Comparison of ENCODE assay signal across 28 cellular contexts in the genomic region with DNA sequence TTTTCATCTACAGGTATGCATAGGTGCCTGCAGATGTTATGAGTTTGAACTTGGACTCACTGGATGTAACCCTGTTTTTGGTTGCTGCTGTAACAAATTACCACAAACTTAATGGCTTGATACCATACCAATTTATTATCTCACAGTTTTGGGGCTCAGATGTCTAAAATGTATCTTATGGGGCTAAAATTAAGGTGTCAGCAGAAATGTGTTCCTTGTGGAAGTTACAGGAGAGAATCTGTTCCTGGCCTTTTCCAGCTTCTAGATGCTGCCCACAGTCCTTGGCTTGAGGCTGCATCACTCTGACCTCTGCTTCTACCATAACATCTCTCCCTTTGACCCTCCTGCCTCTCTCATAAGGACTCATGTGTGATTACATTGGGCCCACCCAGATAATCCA.
"Had no signal": no experiment of that assay in that cellular context is flagged by ENCODE, and none has a peak within 500 bp of the region (broad histone marks: within the 10 kb centered on the region; RNA-seq: fewer than 3 reads in every experiment).

No MANE protein-coding gene starts in this region.

- H3K36me3 ChIP-seq: neural progenitor cell, ovary, suprapubic skin, tibial artery, transverse colon, upper lobe of right lung, uterus had no signal

- DNase-seq: natural killer cell; occipital lobe; ovary; posterior cingulate gyrus; psoas muscle; right cardiac atrium; spleen; stimulated activated CD4-positive, alpha-beta T cell treated with anti-CD3 and anti-CD28 coated beads, Interleukin-12 subunit alpha, Interleukin-12 subunit beta, amount 100 ng/mL, for 4 hours; stimulated activated CD4-positive, alpha-beta T cell treated with anti-CD3 and anti-CD28 coated beads, Interleukin-1b, Interleukin-23, amount 100 ng/mL, for 48 hours; stimulated activated CD4-positive, alpha-beta T cell treated with anti-CD3 and anti-CD28 coated beads, Interleukin-4, amount 100 ng/mL, for 1 hour; stimulated activated CD4-positive, alpha-beta T cell treated with anti-CD3 and anti-CD28 coated beads, Interleukin-4, amount 100 ng/mL, for 4 hours; stimulated activated CD8-positive, alpha-beta memory T cell treated with anti-CD3 and anti-CD28 coated beads, Interleukin-4, amount 100 ng/mL, for 48 hours; stimulated activated naive CD4-positive, alpha-beta T cell; stimulated activated naive CD8-positive, alpha-beta T cell treated with anti-CD3 and anti-CD28 coated beads, Interleukin-15, amount 100 ng/mL, for 72 hours; stimulated activated naive CD8-positive, alpha-beta T cell treated with anti-CD3 and anti-CD28 coated beads, Interleukin-15, Interleukin-2, amounts not matched to agents 100 U/mL and 50 U/mL, for 24 hours; substantia nigra; testis; tibial artery; transverse colon; upper lobe of right lung; uterus had no signal

- H3K9me3 ChIP-seq: ovary, psoas muscle, spleen, suprapubic skin, testis, tibial artery, transverse colon, upper lobe of right lung, uterus had no signal

- H3K4me1 ChIP-seq: neural progenitor cell, parathyroid adenoma, psoas muscle, spleen, suprapubic skin, testis, tibial artery, transverse colon, upper lobe of right lung, uterus had no signal

- H3K9ac ChIP-seq: neural progenitor cell, parathyroid adenoma had no signal

- H3K27ac ChIP-seq: neural progenitor cell, ovary, parathyroid adenoma, psoas muscle, skin epidermis, spleen, suprapubic skin, testis, tibial artery, transverse colon, upper lobe of right lung, uterus had no signal

- H3K79me2 ChIP-seq: parathyroid adenoma had no signal

- H3K4me2 ChIP-seq: neural progenitor cell, smooth muscle cell had no signal

- H3K27me3 ChIP-seq: neural progenitor cell, ovary, spleen, suprapubic skin, testis, tibial artery, transverse colon, upper lobe of right lung, uterus had no signal

- ATAC-seq: natural killer cell; psoas muscle; right cardiac atrium; sciatic nerve; stimulated activated memory B cell treated with anti-CD40 and anti-IgM and Interleukin-4, amounts not matched to agents 10 μg/mL and 1 μg/mL and 100 μg/mL, for 72 hours; stimulated activated naive CD8-positive, alpha-beta T cell treated with anti-CD3 and anti-CD28 coated beads, Interleukin-15, amount 100 ng/mL, for 72 hours; stimulated activated naive CD8-positive, alpha-beta T cell treated with anti-CD3 and anti-CD28 coated beads, Interleukin-15, Interleukin-2, amounts not matched to agents 100 U/mL and 50 U/mL, for 24 hours; upper lobe of right lung had no signal

- H2AFZ ChIP-seq: neural progenitor cell, parathyroid adenoma had no signal

- H3K4me3 ChIP-seq: neural progenitor cell, ovary, psoas muscle, skin epidermis, smooth muscle cell, spleen, suprapubic skin, testis, tibial artery, transverse colon, upper lobe of right lung, uterus had no signal
